Comparison of ENCODE assay signal across 1 cellular context in the genomic region with DNA sequence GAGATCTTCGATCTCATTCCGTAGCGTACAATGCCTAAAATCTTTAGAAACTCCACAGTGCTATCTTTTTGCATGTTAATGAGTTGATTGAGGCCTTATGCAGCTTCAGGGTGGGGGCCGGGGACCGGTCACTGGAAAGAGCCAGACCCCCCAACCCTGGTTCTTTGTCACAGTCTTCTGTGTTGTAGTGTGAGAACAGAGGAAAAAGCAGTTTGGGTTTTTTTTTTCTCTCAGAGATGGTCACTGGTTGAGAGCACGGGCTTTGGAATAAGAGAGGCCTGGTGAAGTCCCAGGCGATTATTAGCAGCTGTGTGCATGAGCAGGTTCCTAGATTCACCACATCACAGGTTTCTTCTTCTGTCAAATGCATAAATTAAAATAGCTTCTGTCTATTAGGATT.
TF ChIP-seq lines count a peak whose summit lies in the region.

No MANE protein-coding gene starts in this region.

TF ChIP-seq in GM23338, 12 proteins besides CTCF, POLR2A, EP300 and RAD21 (continued from another document):
- TF ChIP-seq, protein P1, sequence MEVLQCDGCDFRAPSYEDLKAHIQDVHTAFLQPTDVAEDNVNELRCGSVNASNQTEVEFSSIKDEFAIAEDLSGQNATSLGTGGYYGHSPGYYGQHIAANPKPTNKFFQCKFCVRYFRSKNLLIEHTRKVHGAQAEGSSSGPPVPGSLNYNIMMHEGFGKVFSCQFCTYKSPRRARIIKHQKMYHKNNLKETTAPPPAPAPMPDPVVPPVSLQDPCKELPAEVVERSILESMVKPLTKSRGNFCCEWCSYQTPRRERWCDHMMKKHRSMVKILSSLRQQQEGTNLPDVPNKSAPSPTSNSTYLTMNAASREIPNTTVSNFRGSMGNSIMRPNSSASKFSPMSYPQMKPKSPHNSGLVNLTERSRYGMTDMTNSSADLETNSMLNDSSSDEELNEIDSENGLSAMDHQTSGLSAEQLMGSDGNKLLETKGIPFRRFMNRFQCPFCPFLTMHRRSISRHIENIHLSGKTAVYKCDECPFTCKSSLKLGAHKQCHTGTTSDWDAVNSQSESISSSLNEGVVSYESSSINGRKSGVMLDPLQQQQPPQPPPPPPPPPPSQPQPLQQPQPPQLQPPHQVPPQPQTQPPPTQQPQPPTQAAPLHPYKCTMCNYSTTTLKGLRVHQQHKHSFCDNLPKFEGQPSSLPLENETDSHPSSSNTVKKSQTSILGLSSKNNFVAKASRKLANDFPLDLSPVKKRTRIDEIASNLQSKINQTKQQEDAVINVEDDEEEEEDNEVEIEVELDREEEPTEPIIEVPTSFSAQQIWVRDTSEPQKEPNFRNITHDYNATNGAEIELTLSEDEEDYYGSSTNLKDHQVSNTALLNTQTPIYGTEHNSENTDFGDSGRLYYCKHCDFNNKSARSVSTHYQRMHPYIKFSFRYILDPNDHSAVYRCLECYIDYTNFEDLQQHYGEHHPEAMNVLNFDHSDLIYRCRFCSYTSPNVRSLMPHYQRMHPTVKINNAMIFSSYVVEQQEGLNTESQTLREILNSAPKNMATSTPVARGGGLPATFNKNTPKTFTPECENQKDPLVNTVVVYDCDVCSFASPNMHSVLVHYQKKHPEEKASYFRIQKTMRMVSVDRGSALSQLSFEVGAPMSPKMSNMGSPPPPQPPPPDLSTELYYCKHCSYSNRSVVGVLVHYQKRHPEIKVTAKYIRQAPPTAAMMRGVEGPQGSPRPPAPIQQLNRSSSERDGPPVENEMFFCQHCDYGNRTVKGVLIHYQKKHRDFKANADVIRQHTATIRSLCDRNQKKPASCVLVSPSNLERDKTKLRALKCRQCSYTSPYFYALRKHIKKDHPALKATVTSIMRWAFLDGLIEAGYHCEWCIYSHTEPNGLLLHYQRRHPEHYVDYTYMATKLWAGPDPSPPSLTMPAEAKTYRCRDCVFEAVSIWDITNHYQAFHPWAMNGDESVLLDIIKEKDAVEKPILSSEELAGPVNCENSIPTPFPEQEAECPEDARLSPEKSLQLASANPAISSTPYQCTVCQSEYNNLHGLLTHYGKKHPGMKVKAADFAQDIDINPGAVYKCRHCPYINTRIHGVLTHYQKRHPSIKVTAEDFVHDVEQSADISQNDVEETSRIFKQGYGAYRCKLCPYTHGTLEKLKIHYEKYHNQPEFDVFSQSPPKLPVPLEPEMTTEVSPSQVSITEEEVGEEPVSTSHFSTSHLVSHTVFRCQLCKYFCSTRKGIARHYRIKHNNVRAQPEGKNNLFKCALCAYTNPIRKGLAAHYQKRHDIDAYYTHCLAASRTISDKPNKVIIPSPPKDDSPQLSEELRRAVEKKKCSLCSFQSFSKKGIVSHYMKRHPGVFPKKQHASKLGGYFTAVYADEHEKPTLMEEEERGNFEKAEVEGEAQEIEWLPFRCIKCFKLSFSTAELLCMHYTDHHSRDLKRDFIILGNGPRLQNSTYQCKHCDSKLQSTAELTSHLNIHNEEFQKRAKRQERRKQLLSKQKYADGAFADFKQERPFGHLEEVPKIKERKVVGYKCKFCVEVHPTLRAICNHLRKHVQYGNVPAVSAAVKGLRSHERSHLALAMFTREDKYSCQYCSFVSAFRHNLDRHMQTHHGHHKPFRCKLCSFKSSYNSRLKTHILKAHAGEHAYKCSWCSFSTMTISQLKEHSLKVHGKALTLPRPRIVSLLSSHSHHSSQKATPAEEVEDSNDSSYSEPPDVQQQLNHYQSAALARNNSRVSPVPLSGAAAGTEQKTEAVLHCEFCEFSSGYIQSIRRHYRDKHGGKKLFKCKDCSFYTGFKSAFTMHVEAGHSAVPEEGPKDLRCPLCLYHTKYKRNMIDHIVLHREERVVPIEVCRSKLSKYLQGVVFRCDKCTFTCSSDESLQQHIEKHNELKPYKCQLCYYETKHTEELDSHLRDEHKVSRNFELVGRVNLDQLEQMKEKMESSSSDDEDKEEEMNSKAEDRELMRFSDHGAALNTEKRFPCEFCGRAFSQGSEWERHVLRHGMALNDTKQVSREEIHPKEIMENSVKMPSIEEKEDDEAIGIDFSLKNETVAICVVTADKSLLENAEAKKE (CRISPR knock-in tag; IDR thresholded peaks at IDR 0.05), result no peak
